ENCODE assay signal across 9 cellular contexts in genomic region chr7:3955751-3956696, GRCh38.
DNase-seq lines count a peak whose midpoint lies in the region; ATAC-seq and TF ChIP-seq lines count a peak whose summit lies in the region.
"Had no signal": no experiment of that assay in that cellular context is flagged by ENCODE, and none has a peak within 500 bp of the region (broad histone marks: within the 10 kb centered on the region; RNA-seq: fewer than 3 reads in every experiment).

No MANE protein-coding gene starts in this region.

- H3K4me1 ChIP-seq in CD4-positive, alpha-beta memory T cell (ENCODE audit: insufficient read depth, low read length) = no peaks in the 10 kb centered on the region

- H3K9me3 Mint-ChIP-seq in type B pancreatic cell = no peaks in the 10 kb centered on the region
- peaks cover 0 to 2% (median 0%) of the 10 kb centered on the region in 8 donors for H3K9me3 Mint-ChIP-seq in CD4-positive, alpha-beta memory T cell
- H3K9me3 Mint-ChIP-seq: natural killer cell had no signal

- in situ Hi-C loops in ACHN (cut with HindIII; ENCODE audit: low pct_ligation_motif_present, low pct_unique_long_range_greater_than_20kb, low sequenced_read_pairs) = no loop called here

- ATAC-seq in GM21360 (IDR thresholded peaks at IDR 0.05; ENCODE audit: unreplicated experiment) = peak; percentile 79
- ATAC-seq in HG03565 (IDR thresholded peaks at IDR 0.05; ENCODE audit: unreplicated experiment) = peak; percentile 70

- no peaks in the 10 kb centered on the region for H3K9me3 ChIP-seq in CD4-positive, alpha-beta memory T cell (ENCODE audit: control insufficient read depth in 1 of 2, low read length in 2 of 2)

- CTCF ChIA-PET in CD4-positive, alpha-beta memory T cell (lab: Charles Lee; ENCODE audit: partially characterized antibody) = no interaction called here

- intact Hi-C loops in CD4-positive, alpha-beta memory T cell (cut with micrococcal nuclease) = no loop called here

- H3K4me1 Mint-ChIP-seq in type B pancreatic cell (ENCODE audit: unreplicated experiment) = no peaks in the 10 kb centered on the region
- no peaks in the 10 kb centered on the region for H3K4me1 Mint-ChIP-seq in CD4-positive, alpha-beta memory T cell
- H3K4me1 Mint-ChIP-seq: natural killer cell had no signal

- no peaks in the 10 kb centered on the region for H3K27me3 Mint-ChIP-seq in type B pancreatic cell
- H3K27me3 Mint-ChIP-seq in CD4-positive, alpha-beta memory T cell = peaks cover 2 to 5% of the 10 kb centered on the region in 2 donors

- H3K4me3 ChIP-seq in CD4-positive, alpha-beta memory T cell (ENCODE audit: low read length in 2 of 2) = no peak overlapping the region

- H3K36me3 Mint-ChIP-seq in type B pancreatic cell = peaks cover 5% of the 10 kb centered on the region
- no peaks in the 10 kb centered on the region for H3K36me3 Mint-ChIP-seq in CD4-positive, alpha-beta memory T cell
- H3K36me3 Mint-ChIP-seq: natural killer cell had no signal

- H3K27ac Mint-ChIP-seq in type B pancreatic cell = no peak overlapping the region
- no peak overlapping the region for H3K27ac Mint-ChIP-seq in CD4-positive, alpha-beta memory T cell
- H3K27ac Mint-ChIP-seq: natural killer cell had no signal

- POLR2A ChIA-PET in CD4-positive, alpha-beta memory T cell (lab: Charles Lee; ENCODE audit: partially characterized antibody) = no interaction called here

- H3K27me3 ChIP-seq in CD4-positive, alpha-beta memory T cell (ENCODE audit: insufficient read depth, low read length) = no peaks in the 10 kb centered on the region

- no peak overlapping the region for H3K27ac ChIP-seq in CD4-positive, alpha-beta memory T cell (ENCODE audit: low read depth, low read length)

- peak; percentile 97 for DNase-seq in ACHN
- DNase-seq in dermis blood vessel endothelial cell = peak; percentile 64
- no peak for DNase-seq in type B pancreatic cell (ENCODE audit: extremely low spot score, unreplicated experiment)
- no peak for DNase-seq in nucleus accumbens (lab: John Stamatoyannopoulos, UW)
- DNase-seq in CD4-positive, alpha-beta memory T cell = no peak
- no peak for DNase-seq in SKM-1 (lab: John Stamatoyannopoulos, UW; ENCODE audit: unreplicated experiment)
- DNase-seq: natural killer cell had no signal

- no peak overlapping the region for H3K4me3 Mint-ChIP-seq in type B pancreatic cell
- H3K4me3 Mint-ChIP-seq in CD4-positive, alpha-beta memory T cell = no peak overlapping the region
- H3K4me3 Mint-ChIP-seq: natural killer cell had no signal

- no peak for TF ChIP-seq CTCF in type B pancreatic cell (conservative IDR thresholded peaks at IDR 0.05)

- no peaks in the 10 kb centered on the region for H3K36me3 ChIP-seq in CD4-positive, alpha-beta memory T cell (ENCODE audit: insufficient read depth, low read length)

Comparison
In these comparisons a context has a peak if more than half of its experiments do, and no peak if none do; other contexts are left out.
1. DNase-seq: peak in ACHN (single experiment) and dermis blood vessel endothelial cell (single experiment); none in type B pancreatic cell (single experiment), nucleus accumbens (0 of 56), CD4-positive, alpha-beta memory T cell (0 of 5) and SKM-1 (single experiment).